In genomic region chr9:94370266-94370665, GRCh38 we compare ENCODE assay signal across 20 cellular contexts. TPM values are rescaled to one million over a fixed set of nuclear protein-coding genes. Genes with fewer than 3 reads are reported as not detected.
"Had no signal": no experiment of that assay in that cellular context is flagged by ENCODE, and none has a peak within 500 bp of the region (broad histone marks: within the 10 kb centered on the region; RNA-seq: fewer than 3 reads in every experiment).

No MANE protein-coding gene starts in this region.

RNA-seq across cellular contexts. Expression of gene NUTM2F, which starts 41.8 kb away (rescaled TPM):
- total RNA-seq: naive thymus-derived CD8-positive, alpha-beta T cell; natural killer cell; natural killer cell treated with Interleukin-12 subunit alpha and Interleukin-12 subunit beta and Interleukin-15 and Interleukin-18, amount 100 ng/mL, for 72 hours; occipital lobe; omental fat pad; osteoblast; osteocyte; ovary; pancreas; posterior vena cava; progenitor cell of endocrine pancreas; psoas muscle; pulmonary artery endothelial cell; renal cortical epithelial cell; right atrium auricular region; right cardiac atrium; sciatic nerve; sigmoid colon; skeletal muscle tissue; spleen had no signal
